In genomic region chr5:102754499-102755424, GRCh38 we compare ENCODE assay signal across 1 cellular context.
TF ChIP-seq lines count a peak whose summit lies in the region.

TSS of gene PAM (plus strand) at chr5:102755305. CDS start at chr5:102866196, 110,891 bp downstream.

TF ChIP-seq in HepG2, 621 proteins besides CTCF, POLR2A, EP300 and RAD21 (continued from another document and continues in another):
- TF ChIP-seq GMEB2 (CRISPR knock-in tag; IDR thresholded peaks at IDR 0.05; ENCODE audit: low read depth), result no peak
- TF ChIP-seq KMT2B (CRISPR knock-in tag; IDR thresholded peaks at IDR 0.05), result no peak
- TF ChIP-seq ZNF253 (CRISPR knock-in tag; IDR thresholded peaks at IDR 0.05; ENCODE audit: borderline replicate concordance), result no peak
- no peak for TF ChIP-seq ZNF101 (CRISPR knock-in tag; IDR thresholded peaks at IDR 0.05; ENCODE audit: borderline replicate concordance, low read depth)
- no peak for TF ChIP-seq NR1H2 (CRISPR knock-in tag; IDR thresholded peaks at IDR 0.05; ENCODE audit: borderline replicate concordance, low read depth)
- TF ChIP-seq NFKB2 (CRISPR knock-in tag; IDR thresholded peaks at IDR 0.05; ENCODE audit: borderline replicate concordance), result no peak
- TF ChIP-seq ZNF7 (CRISPR knock-in tag; IDR thresholded peaks at IDR 0.05), result no peak
- peak; percentile 55 for TF ChIP-seq ZNF605 (CRISPR knock-in tag; IDR thresholded peaks at IDR 0.05)
- TF ChIP-seq PITX1 (CRISPR knock-in tag; IDR thresholded peaks at IDR 0.05), result no peak
- no peak for TF ChIP-seq ZBTB40 (IDR thresholded peaks at IDR 0.05)
- TF ChIP-seq ZBTB40 (CRISPR knock-in tag; IDR thresholded peaks at IDR 0.05), result no peak
- peak; percentile 71; the same call in 1 of the 2 replicates for TF ChIP-seq ZNF333 (CRISPR knock-in tag; IDR thresholded peaks at IDR 0.05; ENCODE audit: borderline replicate concordance)
- TF ChIP-seq ZBTB14 (CRISPR knock-in tag; IDR thresholded peaks at IDR 0.05), result no peak
- peak; percentile 40; the same call in 1 of the 2 replicates for TF ChIP-seq MAZ (IDR thresholded peaks at IDR 0.05; ENCODE audit: borderline replicate concordance, low read depth, low read length)
- peak; percentile 45; the same call in 1 of the 2 replicates for TF ChIP-seq MAZ (CRISPR knock-in tag; IDR thresholded peaks at IDR 0.05; ENCODE audit: low read depth)
- TF ChIP-seq ZNF674 (CRISPR knock-in tag; IDR thresholded peaks at IDR 0.05; ENCODE audit: low read depth), result no peak
- peak; percentile 55; the same call in 1 of the 2 replicates for TF ChIP-seq CCDC6 (CRISPR knock-in tag; IDR thresholded peaks at IDR 0.05)
- TF ChIP-seq XBP1 (CRISPR knock-in tag; IDR thresholded peaks at IDR 0.05), result no peak
- TF ChIP-seq ZZZ3 (CRISPR knock-in tag; IDR thresholded peaks at IDR 0.05; ENCODE audit: borderline replicate concordance), result no peak
- no peak for TF ChIP-seq PRDM10 (CRISPR knock-in tag; IDR thresholded peaks at IDR 0.05; ENCODE audit: low read depth)
- no peak for TF ChIP-seq NCOR1 (IDR thresholded peaks at IDR 0.05; ENCODE audit: borderline replicate concordance, low read length)
- TF ChIP-seq ZNF598 (CRISPR knock-in tag; IDR thresholded peaks at IDR 0.05; ENCODE audit: borderline replicate concordance), result no peak; the same call in 1 of the 2 replicates
- peak; percentile 18; the same call in 1 of the 2 replicates for TF ChIP-seq YEATS4 (CRISPR knock-in tag; IDR thresholded peaks at IDR 0.05; ENCODE audit: borderline replicate concordance)
- no peak for TF ChIP-seq U2AF2 (IDR thresholded peaks at IDR 0.05; ENCODE audit: low read depth, low read length)
- no peak for TF ChIP-seq SRSF9 (IDR thresholded peaks at IDR 0.05; ENCODE audit: borderline replicate concordance, insufficient read depth, low read depth, low read length, poor library complexity, severe bottlenecking)
- no peak for TF ChIP-seq ZNF577 (CRISPR knock-in tag; IDR thresholded peaks at IDR 0.05; ENCODE audit: borderline replicate concordance, low read depth)
- TF ChIP-seq ZNF83 (CRISPR knock-in tag; IDR thresholded peaks at IDR 0.05; ENCODE audit: borderline replicate concordance), result no peak
- TF ChIP-seq AHDC1 (CRISPR knock-in tag; IDR thresholded peaks at IDR 0.05; ENCODE audit: borderline replicate concordance), result no peak
- TF ChIP-seq SCMH1 (CRISPR knock-in tag; IDR thresholded peaks at IDR 0.05; ENCODE audit: borderline replicate concordance), result no peak
- TF ChIP-seq ISX (CRISPR knock-in tag; conservative IDR thresholded peaks at IDR 0.05), result no peak
- peak; percentile 66 for TF ChIP-seq ZMYM4 (CRISPR knock-in tag; IDR thresholded peaks at IDR 0.05)
- TF ChIP-seq HNRNPK (IDR thresholded peaks at IDR 0.05; ENCODE audit: low read depth, low read length, poor library complexity, severe bottlenecking), result peak; percentile 81
- no peak for TF ChIP-seq CHD4 (IDR thresholded peaks at IDR 0.05; ENCODE audit: borderline replicate concordance, low read length)
- TF ChIP-seq TOE1 (CRISPR knock-in tag; IDR thresholded peaks at IDR 0.05), result no peak
- TF ChIP-seq TFAP4 (IDR thresholded peaks at IDR 0.05; ENCODE audit: borderline replicate concordance, low read depth), result no peak
- TF ChIP-seq RBM39 (IDR thresholded peaks at IDR 0.05; ENCODE audit: low read depth, low read length, poor library complexity, severe bottlenecking), result no peak
- no peak for TF ChIP-seq SOX13 (IDR thresholded peaks at IDR 0.05)
- no peak for TF ChIP-seq SOX13 (CRISPR knock-in tag; conservative IDR thresholded peaks at IDR 0.05 in 1 of 2, IDR thresholded peaks at IDR 0.05 in 1 of 2)
- TF ChIP-seq RCOR2 (CRISPR knock-in tag; IDR thresholded peaks at IDR 0.05), result no peak
